9 cellular contexts compared by ENCODE assay signal in the genomic region with DNA sequence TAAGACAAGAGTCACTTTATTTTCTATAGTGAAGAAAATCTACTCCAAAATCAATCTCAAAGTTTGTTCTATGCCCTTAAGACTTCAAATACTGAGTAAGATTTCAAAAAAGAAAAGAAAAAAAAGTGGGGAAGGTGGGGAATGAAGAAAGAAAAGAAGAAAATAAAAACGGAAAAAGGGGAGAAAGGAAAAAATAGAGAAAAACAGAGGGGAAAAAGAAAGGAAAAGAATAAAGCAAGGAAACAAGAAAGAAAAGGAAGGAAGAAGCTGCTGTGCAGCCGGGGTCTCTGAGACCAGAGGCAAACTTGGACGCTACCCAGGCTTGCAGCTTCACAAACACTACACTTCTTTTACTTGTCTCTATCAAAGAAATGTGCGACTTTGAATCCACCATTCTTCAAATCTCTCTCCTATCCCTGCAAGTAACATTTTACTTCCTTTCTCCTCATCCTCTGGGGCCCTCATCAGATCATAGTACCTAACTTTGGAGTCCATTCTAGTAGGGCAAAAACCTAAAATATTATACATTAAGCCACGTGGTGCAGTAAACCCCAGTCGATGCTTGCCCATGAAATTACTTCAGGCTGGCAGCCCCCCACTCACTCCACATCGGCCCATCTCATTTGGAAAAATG.
DNase-seq lines count a peak whose midpoint lies in the region; TF ChIP-seq lines count a peak whose summit lies in the region.
"Had no signal": no experiment of that assay in that cellular context is flagged by ENCODE, and none has a peak within 500 bp of the region (broad histone marks: within the 10 kb centered on the region; RNA-seq: fewer than 3 reads in every experiment).

No MANE protein-coding gene starts in this region.

- H3K4me1 Mint-ChIP-seq in activated CD4-positive, alpha-beta memory T cell treated with anti-CD3 and anti-CD28 coated beads, Interleukin-2, amount 10 ng/mL, durations not matched to agents 7 days and 5 days = peaks cover 51% of the 10 kb centered on the region

- H4K20me1 ChIP-seq in smooth muscle cell (ENCODE audit: low read depth) = no peaks in the 10 kb centered on the region

- peak overlapping the region; percentile 2 for H2AFZ ChIP-seq in smooth muscle cell (ENCODE audit: low read depth)

- H3K9me3 ChIP-seq in HEK293 (ENCODE audit: control insufficient read depth, insufficient read depth, low read depth, low read length) (no peaks in the 10 kb centered on the region), smooth muscle cell (replicated peaks; ENCODE audit: low read depth) (no peaks in the 10 kb centered on the region)
- H3K9me3 ChIP-seq: mucosa of descending colon had no signal

- H3K27ac Mint-ChIP-seq in activated CD4-positive, alpha-beta memory T cell treated with anti-CD3 and anti-CD28 coated beads, Interleukin-2, amount 10 ng/mL, durations not matched to agents 7 days and 5 days = peak overlapping the region; percentile 8

- CTCF ChIA-PET in HEK293 (lab: Yijun Ruan, JAX) = no interaction called here
- CTCF ChIA-PET in activated CD4-positive, alpha-beta memory T cell treated with anti-CD3 and anti-CD28 coated beads, Interleukin-2, amount 10 ng/mL, durations not matched to agents 7 days and 5 days (lab: Charles Lee) = interaction anchor here (0.6 kb wide), 1 partner anchor 358 kb away, joined by 3 read pairs; no protein-coding TSS in a partner anchor

- H3K36me3 ChIP-seq in HEK293 (ENCODE audit: control insufficient read depth in 2 of 2, insufficient read depth in 1 of 2, low read length in 2 of 2) = no peaks in the 10 kb centered on the region
- H3K36me3 ChIP-seq in smooth muscle cell (ENCODE audit: low read depth) = no peaks in the 10 kb centered on the region

- H3K27ac ChIP-seq in HEK293 (ENCODE audit: extremely low read depth, low read depth, low read length) = no peak overlapping the region
- peak overlapping the region; percentile 54 for H3K27ac ChIP-seq in smooth muscle cell (ENCODE audit: low read depth)

- H3F3A ChIP-seq in smooth muscle cell (ENCODE audit: low read depth) = peaks cover 6% of the 10 kb centered on the region

- peak overlapping the region; percentile 85 for H3K4me2 ChIP-seq in smooth muscle cell

- H3K4me3 ChIP-seq in HEK293 (ENCODE audit: low read depth, low read length) (no peak overlapping the region), smooth muscle cell (peak overlapping the region; percentile 61)
- H3K4me3 ChIP-seq: mucosa of descending colon had no signal

- no peak for DNase-seq in activated CD4-positive, alpha-beta memory T cell treated with anti-CD3 and anti-CD28 coated beads, Interleukin-2, amount 10 ng/mL, durations not matched to agents 7 days and 5 days
- DNase-seq in globus pallidus (ENCODE audit: low spot score) (peak; percentile 42), smooth muscle cell (lab: John Stamatoyannopoulos, UW; ENCODE audit: unreplicated experiment) (no peak), NCI-H82 treated with DMSO at 0.1 percent for 48 hours (lab: John Stamatoyannopoulos, UW; ENCODE audit: unreplicated experiment) (no peak), NCI-H1436 (lab: John Stamatoyannopoulos, UW) (no peak), NCI-H82 (lab: John Stamatoyannopoulos, UW) (no peak)
- DNase-seq: GDM1 had no signal

- WGBS in smooth muscle cell (ENCODE audit: low lambda C conversion rate) = 33% methylated on average over 7 of the region's 7 CpGs

- H3K9ac ChIP-seq in smooth muscle cell (ENCODE audit: low read depth) = peak overlapping the region; percentile 7

- peak overlapping the region; percentile 22 for H3K4me3 Mint-ChIP-seq in activated CD4-positive, alpha-beta memory T cell treated with anti-CD3 and anti-CD28 coated beads, Interleukin-2, amount 10 ng/mL, durations not matched to agents 7 days and 5 days

- no peaks in the 10 kb centered on the region for H3K36me3 Mint-ChIP-seq in activated CD4-positive, alpha-beta memory T cell treated with anti-CD3 and anti-CD28 coated beads, Interleukin-2, amount 10 ng/mL, durations not matched to agents 7 days and 5 days (ENCODE audit: low read depth)

- no peaks in the 10 kb centered on the region for H3K27me3 ChIP-seq in smooth muscle cell (ENCODE audit: low read depth)

- peaks cover 33% of the 10 kb centered on the region for H3K79me2 ChIP-seq in smooth muscle cell (ENCODE audit: low read depth)

- peaks cover 9% of the 10 kb centered on the region for H3K27me3 Mint-ChIP-seq in activated CD4-positive, alpha-beta memory T cell treated with anti-CD3 and anti-CD28 coated beads, Interleukin-2, amount 10 ng/mL, durations not matched to agents 7 days and 5 days

- H3K4me1 ChIP-seq in HEK293 (ENCODE audit: control insufficient read depth, insufficient read depth, low read length) = peaks cover 23% of the 10 kb centered on the region
- H3K4me1 ChIP-seq in smooth muscle cell (ENCODE audit: low read depth) = peaks cover 49% of the 10 kb centered on the region

- TF ChIP-seq CTCF in HEK293 (tag by site-specific recombination; IDR thresholded peaks at IDR 0.05) = no peak
- TF ChIP-seq CTCF in smooth muscle cell (IDR thresholded peaks at IDR 0.05; ENCODE audit: borderline replicate concordance, insufficient read depth, poor library complexity, severe bottlenecking) = no peak

- no peaks in the 10 kb centered on the region for H3K9me3 Mint-ChIP-seq in activated CD4-positive, alpha-beta memory T cell treated with anti-CD3 and anti-CD28 coated beads, Interleukin-2, amount 10 ng/mL, durations not matched to agents 7 days and 5 days

- POLR2A ChIA-PET in HEK293 (lab: Yijun Ruan, JAX) = no interaction called here
- POLR2A ChIA-PET in activated CD4-positive, alpha-beta memory T cell treated with anti-CD3 and anti-CD28 coated beads, Interleukin-2, amount 10 ng/mL, durations not matched to agents 7 days and 5 days (lab: Charles Lee) = interaction anchor here (1.1 to 1.2 kb wide), 2 partner anchors 57 to 139 kb away, joined by 3 to 4 read pairs; no protein-coding TSS in a partner anchor

TF ChIP-seq in HEK293, 187 proteins besides CTCF, POLR2A, EP300 and RAD21 (continues in another document):
- no peak for TF ChIP-seq ZNF19 (tag by site-specific recombination; IDR thresholded peaks at IDR 0.05; ENCODE audit: low read depth)
- no peak for TF ChIP-seq YY2 (tag by site-specific recombination; IDR thresholded peaks at IDR 0.05)
- no peak for TF ChIP-seq ZNF558 (tag by site-specific recombination; IDR thresholded peaks at IDR 0.05)
- TF ChIP-seq, protein P1, sequence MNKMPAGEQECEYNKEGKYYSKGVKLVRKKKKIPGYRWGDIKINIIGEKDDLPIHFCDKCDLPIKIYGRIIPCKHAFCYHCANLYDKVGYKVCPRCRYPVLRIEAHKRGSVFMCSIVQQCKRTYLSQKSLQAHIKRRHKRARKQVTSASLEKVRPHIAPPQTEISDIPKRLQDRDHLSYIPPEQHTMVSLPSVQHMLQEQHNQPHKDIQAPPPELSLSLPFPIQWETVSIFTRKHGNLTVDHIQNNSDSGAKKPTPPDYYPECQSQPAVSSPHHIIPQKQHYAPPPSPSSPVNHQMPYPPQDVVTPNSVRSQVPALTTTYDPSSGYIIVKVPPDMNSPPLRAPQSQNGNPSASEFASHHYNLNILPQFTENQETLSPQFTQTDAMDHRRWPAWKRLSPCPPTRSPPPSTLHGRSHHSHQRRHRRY (tag by site-specific recombination; IDR thresholded peaks at IDR 0.05) = no peak
- TF ChIP-seq ZNF184 (tag by site-specific recombination; IDR thresholded peaks at IDR 0.05) = no peak
- TF ChIP-seq ZNF112 (tag by site-specific recombination; IDR thresholded peaks at IDR 0.05) = no peak
- peak; percentile 36; the same call in 1 of the 2 replicates for TF ChIP-seq ZNF366 (tag by site-specific recombination; conservative IDR thresholded peaks at IDR 0.05)
- peak; percentile 44; the same call in 1 of the 2 replicates for TF ChIP-seq PRDM1 (tag by site-specific recombination; IDR thresholded peaks at IDR 0.05)
- TF ChIP-seq ZBTB7A (tag by site-specific recombination; IDR thresholded peaks at IDR 0.05; ENCODE audit: low read depth) = no peak
- TF ChIP-seq ZNF223 (tag by site-specific recombination; IDR thresholded peaks at IDR 0.05) = no peak
- no peak for TF ChIP-seq ZFP37 (tag by site-specific recombination; IDR thresholded peaks at IDR 0.05)
- TF ChIP-seq SALL2 (tag by site-specific recombination; IDR thresholded peaks at IDR 0.05; ENCODE audit: borderline replicate concordance) = no peak
- TF ChIP-seq, protein P2, sequence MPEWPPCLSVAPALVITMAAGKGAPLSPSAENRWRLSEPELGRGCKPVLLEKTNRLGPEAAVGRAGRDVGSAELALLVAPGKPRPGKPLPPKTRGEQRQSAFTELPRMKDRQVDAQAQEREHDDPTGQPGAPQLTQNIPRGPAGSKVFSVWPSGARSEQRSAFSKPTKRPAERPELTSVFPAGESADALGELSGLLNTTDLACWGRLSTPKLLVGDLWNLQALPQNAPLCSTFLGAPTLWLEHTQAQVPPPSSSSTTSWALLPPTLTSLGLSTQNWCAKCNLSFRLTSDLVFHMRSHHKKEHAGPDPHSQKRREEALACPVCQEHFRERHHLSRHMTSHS (tag by site-specific recombination; IDR thresholded peaks at IDR 0.05) = no peak
- TF ChIP-seq ZNF677 (tag by site-specific recombination; IDR thresholded peaks at IDR 0.05) = no peak
- no peak for TF ChIP-seq ZNF561 (tag by site-specific recombination; IDR thresholded peaks at IDR 0.05; ENCODE audit: borderline replicate concordance)
- no peak for TF ChIP-seq HOXC10 (CRISPR knock-in tag; IDR thresholded peaks at IDR 0.05)
- TF ChIP-seq, protein P3, sequence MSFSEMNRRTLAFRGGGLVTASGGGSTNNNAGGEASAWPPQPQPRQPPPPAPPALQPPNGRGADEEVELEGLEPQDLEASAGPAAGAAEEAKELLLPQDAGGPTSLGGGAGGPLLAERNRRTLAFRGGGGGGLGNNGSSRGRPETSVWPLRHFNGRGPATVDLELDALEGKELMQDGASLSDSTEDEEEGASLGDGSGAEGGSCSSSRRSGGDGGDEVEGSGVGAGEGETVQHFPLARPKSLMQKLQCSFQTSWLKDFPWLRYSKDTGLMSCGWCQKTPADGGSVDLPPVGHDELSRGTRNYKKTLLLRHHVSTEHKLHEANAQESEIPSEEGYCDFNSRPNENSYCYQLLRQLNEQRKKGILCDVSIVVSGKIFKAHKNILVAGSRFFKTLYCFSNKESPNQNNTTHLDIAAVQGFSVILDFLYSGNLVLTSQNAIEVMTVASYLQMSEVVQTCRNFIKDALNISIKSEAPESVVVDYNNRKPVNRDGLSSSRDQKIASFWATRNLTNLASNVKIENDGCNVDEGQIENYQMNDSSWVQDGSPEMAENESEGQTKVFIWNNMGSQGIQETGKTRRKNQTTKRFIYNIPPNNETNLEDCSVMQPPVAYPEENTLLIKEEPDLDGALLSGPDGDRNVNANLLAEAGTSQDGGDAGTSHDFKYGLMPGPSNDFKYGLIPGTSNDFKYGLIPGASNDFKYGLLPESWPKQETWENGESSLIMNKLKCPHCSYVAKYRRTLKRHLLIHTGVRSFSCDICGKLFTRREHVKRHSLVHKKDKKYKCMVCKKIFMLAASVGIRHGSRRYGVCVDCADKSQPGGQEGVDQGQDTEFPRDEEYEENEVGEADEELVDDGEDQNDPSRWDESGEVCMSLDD (tag by site-specific recombination; IDR thresholded peaks at IDR 0.05) = no peak
